Comparison of ENCODE assay signal across 9 cellular contexts in the genomic region with DNA sequence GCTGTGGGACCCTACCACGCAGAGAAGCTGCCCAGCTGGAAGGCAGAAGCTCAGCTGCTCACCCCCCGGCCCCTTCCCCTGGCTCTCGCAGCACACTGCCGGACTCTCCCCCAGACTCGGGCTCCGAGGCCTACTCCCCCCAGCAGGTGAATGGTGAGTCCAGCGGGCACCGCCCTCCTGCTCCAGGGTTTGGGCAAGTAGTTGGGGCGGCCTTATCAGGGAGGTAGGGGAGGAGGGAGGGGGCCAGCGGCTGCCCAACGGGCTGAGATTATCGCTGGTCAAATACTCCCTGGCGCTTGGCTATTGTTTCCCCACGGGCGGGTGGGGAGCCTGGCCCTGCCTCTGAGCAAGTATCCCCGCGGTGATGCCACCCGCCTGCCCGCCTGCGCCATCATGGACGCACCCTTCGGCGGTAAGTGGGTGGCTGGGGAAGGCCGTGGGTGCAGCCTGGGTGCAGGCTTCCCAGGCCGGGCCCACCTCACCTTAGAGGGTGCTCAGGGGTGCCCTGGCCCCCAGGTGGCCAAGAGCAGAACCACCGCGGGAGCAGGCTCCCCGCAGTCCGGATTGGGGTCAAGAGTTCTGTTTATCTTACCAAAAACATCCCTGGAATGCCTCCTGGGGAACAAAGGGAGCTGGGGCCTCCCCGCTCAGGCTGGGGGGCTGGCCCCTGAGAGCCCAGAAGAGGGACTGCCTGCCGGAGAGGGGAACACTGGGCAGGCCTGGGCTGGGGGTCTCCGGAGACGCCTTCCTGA. TPM values are rescaled to one million over a fixed set of nuclear protein-coding genes. Genes with fewer than 3 reads are reported as not detected.
DNase-seq lines count a peak whose midpoint lies in the region; ATAC-seq and TF ChIP-seq lines count a peak whose summit lies in the region.
"Had no signal": no experiment of that assay in that cellular context is flagged by ENCODE, and none has a peak within 500 bp of the region (broad histone marks: within the 10 kb centered on the region; RNA-seq: fewer than 3 reads in every experiment).

No MANE protein-coding gene starts in this region.

- H2AK5ac ChIP-seq in mesenchymal stem cell (ENCODE audit: low read length, severe bottlenecking) = peak overlapping the region; percentile 95

- peaks cover 79% of the 10 kb centered on the region for H3K4me1 ChIP-seq in mesenchymal stem cell (ENCODE audit: control insufficient read depth, insufficient read depth, low read depth, low read length)
- peaks cover 5% of the 10 kb centered on the region for H3K4me1 ChIP-seq in CD8-positive, alpha-beta memory T cell (ENCODE audit: insufficient read depth, low read length)

- H2AFZ ChIP-seq in mesenchymal stem cell (ENCODE audit: low read depth, low read length) = no peak overlapping the region

- H3K4me3 Mint-ChIP-seq in WTC11 = no peak overlapping the region
- H3K4me3 Mint-ChIP-seq in activated naive CD4-positive, alpha-beta T cell treated with anti-CD3 and anti-CD28 coated beads, Interleukin-2, amount 10 ng/mL, durations not matched to agents 7 days and 5 days = no peak overlapping the region
- H3K4me3 Mint-ChIP-seq in CD8-positive, alpha-beta memory T cell = no peak overlapping the region

- H2BK120ac ChIP-seq in mesenchymal stem cell (ENCODE audit: low read depth, low read length) = no peak overlapping the region

- peak overlapping the region in 1 of 2 experiments; percentile 49 for H2BK12ac ChIP-seq in mesenchymal stem cell (ENCODE audit: low read length in 2 of 2)

- peak overlapping the region in 1 of 2 experiments; percentile 29 for H3K23ac ChIP-seq in mesenchymal stem cell (ENCODE audit: low read length in 2 of 2)

- peak overlapping the region; percentile 44 for H4K91ac ChIP-seq in mesenchymal stem cell (ENCODE audit: low read length)

- peak overlapping the region in 1 of 2 experiments; percentile 16 for H3K4me3 ChIP-seq in mesenchymal stem cell (ENCODE audit: insufficient read depth in 1 of 2, low read depth in 1 of 2, low read length in 2 of 2)
- H3K4me3 ChIP-seq in CD8-positive, alpha-beta memory T cell (ENCODE audit: low read length) = no peak overlapping the region

- CTCF ChIA-PET in WTC11 (lab: Charles Lee) = interaction anchor here (0.7 to 6.3 kb wide), 4 partner anchors 16 to 41 kb away, joined by 3 to 42 read pairs (median 4); a partner anchor contains a TSS
- CTCF ChIA-PET in activated naive CD4-positive, alpha-beta T cell treated with anti-CD3 and anti-CD28 coated beads, Interleukin-2, amount 10 ng/mL, durations not matched to agents 7 days and 5 days (lab: Charles Lee) = no interaction called here
- CTCF ChIA-PET in CD8-positive, alpha-beta memory T cell (lab: Charles Lee) = no interaction called here

- peak overlapping the region; percentile 66 for H3K4me2 ChIP-seq in mesenchymal stem cell (ENCODE audit: low read length, poor library complexity, severe bottlenecking)

- peaks cover 12% of the 10 kb centered on the region for H3K4me1 Mint-ChIP-seq in WTC11
- peaks cover 22% of the 10 kb centered on the region for H3K4me1 Mint-ChIP-seq in activated naive CD4-positive, alpha-beta T cell treated with anti-CD3 and anti-CD28 coated beads, Interleukin-2, amount 10 ng/mL, durations not matched to agents 7 days and 5 days
- H3K4me1 Mint-ChIP-seq in CD8-positive, alpha-beta memory T cell = peaks cover 0 to 1% (median 0%) of the 10 kb centered on the region in 3 donors

- peak overlapping the region; percentile 25 for H3K27ac ChIP-seq in mesenchymal stem cell (ENCODE audit: low read length, poor library complexity, severe bottlenecking)
- no peak overlapping the region for H3K27ac ChIP-seq in CD8-positive, alpha-beta memory T cell (ENCODE audit: low read depth, low read length)

- peaks cover 0 to 18% of the 10 kb centered on the region in 2 experiments for H3K27me3 ChIP-seq in mesenchymal stem cell (ENCODE audit: control insufficient read depth in 1 of 2, insufficient read depth in 1 of 2, low read length in 2 of 2)
- no peaks in the 10 kb centered on the region for H3K27me3 ChIP-seq in CD8-positive, alpha-beta memory T cell (ENCODE audit: insufficient read depth, low read length, poor library complexity, severe bottlenecking)

- POLR2A ChIA-PET in WTC11 (lab: Charles Lee) = no interaction called here
- POLR2A ChIA-PET in CD8-positive, alpha-beta memory T cell (lab: Charles Lee) = no interaction called here

- no peaks in the 10 kb centered on the region for H3K9me3 Mint-ChIP-seq in WTC11
- H3K9me3 Mint-ChIP-seq in activated naive CD4-positive, alpha-beta T cell treated with anti-CD3 and anti-CD28 coated beads, Interleukin-2, amount 10 ng/mL, durations not matched to agents 7 days and 5 days = no peaks in the 10 kb centered on the region
- no peaks in the 10 kb centered on the region for H3K9me3 Mint-ChIP-seq in CD8-positive, alpha-beta memory T cell
- H3K9me3 Mint-ChIP-seq: activated T-helper 2 cell treated with anti-CD3 and anti-CD28 coated beads, Interferon-gamma antibody, Interleukin-2, Interleukin-4, amounts not matched to agents 10 μg/mL and 5 μg/mL and 100 μg/mL, durations not matched to agents 14 hours and 24 hours and 36 hours had no signal

- peak; percentile 55 for DNase-seq in EH (ENCODE audit: low read depth)
- DNase-seq in WTC11 (ENCODE audit: low spot score) = peak; percentile 44
- DNase-seq in mesenchymal stem cell = peak; percentile 29
- DNase-seq in activated naive CD4-positive, alpha-beta T cell treated with anti-CD3 and anti-CD28 coated beads, Interleukin-2, amount 10 ng/mL, durations not matched to agents 7 days and 5 days = no peak
- DNase-seq in CD8-positive, alpha-beta memory T cell = no peak
- DNase-seq in stimulated activated CD4-positive, alpha-beta T cell treated with anti-CD3 and anti-CD28 coated beads, Interleukin-4, amount 100 ng/mL, for 1 hour = no peak
- DNase-seq: activated CD4-positive, CD25-positive, alpha-beta regulatory T cell; NCI-H1436 treated with DMSO at 0.1 percent for 48 hours had no signal

- no peaks in the 10 kb centered on the region for H3K27me3 Mint-ChIP-seq in WTC11 (ENCODE audit: low read depth)
- H3K27me3 Mint-ChIP-seq in activated naive CD4-positive, alpha-beta T cell treated with anti-CD3 and anti-CD28 coated beads, Interleukin-2, amount 10 ng/mL, durations not matched to agents 7 days and 5 days = no peaks in the 10 kb centered on the region
- no peaks in the 10 kb centered on the region for H3K27me3 Mint-ChIP-seq in CD8-positive, alpha-beta memory T cell

- peak overlapping the region; percentile 67 for H2BK5ac ChIP-seq in mesenchymal stem cell (ENCODE audit: low read depth, low read length, poor library complexity, severe bottlenecking)

- H3K36me3 ChIP-seq in mesenchymal stem cell (ENCODE audit: control insufficient read depth in 1 of 2, insufficient read depth in 2 of 2, low read depth in 1 of 2, low read length in 2 of 2) = peaks cover 0 to 32% of the 10 kb centered on the region in 2 experiments
- H3K36me3 ChIP-seq in CD8-positive, alpha-beta memory T cell (ENCODE audit: insufficient read depth, low read length) = no peaks in the 10 kb centered on the region

- H3K4ac ChIP-seq in mesenchymal stem cell (ENCODE audit: low read depth in 1 of 2, low read length in 2 of 2) = peak overlapping the region; percentile 32 to 83

- no peak overlapping the region for H3K14ac ChIP-seq in mesenchymal stem cell (ENCODE audit: low read length in 2 of 2)

- H2BK15ac ChIP-seq in mesenchymal stem cell (ENCODE audit: low read depth, poor library complexity, severe bottlenecking) = peak overlapping the region; percentile 9

- H3K36me3 Mint-ChIP-seq in WTC11 = no peaks in the 10 kb centered on the region
- no peaks in the 10 kb centered on the region for H3K36me3 Mint-ChIP-seq in activated naive CD4-positive, alpha-beta T cell treated with anti-CD3 and anti-CD28 coated beads, Interleukin-2, amount 10 ng/mL, durations not matched to agents 7 days and 5 days
- no peaks in the 10 kb centered on the region for H3K36me3 Mint-ChIP-seq in CD8-positive, alpha-beta memory T cell

- peaks cover 15% of the 10 kb centered on the region for H3K79me1 ChIP-seq in mesenchymal stem cell (replicated peaks; ENCODE audit: low read length, poor library complexity, severe bottlenecking)

- TF ChIP-seq CTCF in WTC11 (IDR thresholded peaks at IDR 0.05) = 0 out of 2 replicates have a peak, but pooled peaks have one; percentile 16

- peak overlapping the region; percentile 74 for H4K8ac ChIP-seq in mesenchymal stem cell (ENCODE audit: low read length)

- peak; percentile 29 for ATAC-seq in WTC11

- no peak overlapping the region for H3K27ac Mint-ChIP-seq in WTC11
- H3K27ac Mint-ChIP-seq in activated naive CD4-positive, alpha-beta T cell treated with anti-CD3 and anti-CD28 coated beads, Interleukin-2, amount 10 ng/mL, durations not matched to agents 7 days and 5 days = no peak overlapping the region
- no peak overlapping the region for H3K27ac Mint-ChIP-seq in CD8-positive, alpha-beta memory T cell
- H3K27ac Mint-ChIP-seq: activated T-helper 2 cell treated with anti-CD3 and anti-CD28 coated beads, Interferon-gamma antibody, Interleukin-2, Interleukin-4, amounts not matched to agents 10 μg/mL and 5 μg/mL and 100 μg/mL, durations not matched to agents 14 hours and 24 hours and 36 hours had no signal

- H3K9me3 ChIP-seq in mesenchymal stem cell (ENCODE audit: control insufficient read depth, low read length) = no peaks in the 10 kb centered on the region
- H3K9me3 ChIP-seq in CD8-positive, alpha-beta memory T cell (ENCODE audit: low read length) = no peaks in the 10 kb centered on the region

- 77% methylated on average over 30 of the region's 33 CpGs for WGBS in mesenchymal stem cell

- no peak overlapping the region for H3K9ac ChIP-seq in mesenchymal stem cell (ENCODE audit: low read length)

- H3K18ac ChIP-seq in mesenchymal stem cell (ENCODE audit: low read depth in 1 of 2, low read length in 2 of 2) = peak overlapping the region; percentile 58 to 64

RNA-seq across cellular contexts. Expression of a gene that starts 16.9 kb away (rescaled TPM):
- total RNA-seq in WTC11 (2021) = 4.9 to 5.9 TPM (median 5.2 TPM) in 3 replicates
- 21.9 TPM for polyA plus RNA-seq in mesenchymal stem cell (2013, experiment 1 of 2)
- polyA plus RNA-seq in mesenchymal stem cell (2013, experiment 2 of 2) = 19.4 TPM
- under 1 TPM; 0.70 to 0.93 TPM for total RNA-seq in CD8-positive, alpha-beta memory T cell
- polyA plus RNA-seq in CD8-positive, alpha-beta memory T cell = 0.63 TPM

RNA-seq across cellular contexts. Expression of a gene that starts 23.1 kb away (rescaled TPM):
- 175 to 192 TPM (median 190 TPM) in 3 replicates for total RNA-seq in WTC11 (2021)
- polyA plus RNA-seq in mesenchymal stem cell (2013, experiment 1 of 2) = 175 TPM
- 180 TPM for polyA plus RNA-seq in mesenchymal stem cell (2013, experiment 2 of 2)
- total RNA-seq in CD8-positive, alpha-beta memory T cell = 100 to 1,000 TPM; 148 to 152 TPM
- polyA plus RNA-seq in CD8-positive, alpha-beta memory T cell = 258 TPM

RNA-seq across cellular contexts. Expression of a gene that starts 23.4 kb away (rescaled TPM):
- total RNA-seq in WTC11 (2021) = 72.3 to 96.3 TPM (median 73.2 TPM) in 3 replicates
- 10.6 TPM for polyA plus RNA-seq in mesenchymal stem cell (2013, experiment 1 of 2)
- polyA plus RNA-seq in mesenchymal stem cell (2013, experiment 2 of 2) = 10.7 TPM
- total RNA-seq in CD8-positive, alpha-beta memory T cell = 100 to 1,000 TPM; 112 to 121 TPM
- 15.4 TPM for polyA plus RNA-seq in CD8-positive, alpha-beta memory T cell

RNA-seq across cellular contexts. Expression of a gene that starts 47.5 kb away (rescaled TPM):
- total RNA-seq in WTC11 (2021) = 105 to 108 TPM (median 105 TPM) in 3 replicates
- polyA plus RNA-seq in mesenchymal stem cell (2013, experiment 1 of 2) = 262 TPM
- polyA plus RNA-seq in mesenchymal stem cell (2013, experiment 2 of 2) = 260 TPM
- 1 to 10 TPM; 6.3 TPM for total RNA-seq in CD8-positive, alpha-beta memory T cell
- 1.4 TPM for polyA plus RNA-seq in CD8-positive, alpha-beta memory T cell

RNA-seq across cellular contexts. Expression of a gene that starts 58.8 kb away (rescaled TPM):
- 416 to 423 TPM (median 422 TPM) in 3 replicates for total RNA-seq in WTC11 (2021)
- 1,185 TPM for polyA plus RNA-seq in mesenchymal stem cell (2013, experiment 1 of 2)
- 1,187 TPM for polyA plus RNA-seq in mesenchymal stem cell (2013, experiment 2 of 2)
- 1 to 10 TPM; 7.2 to 10.0 TPM for total RNA-seq in CD8-positive, alpha-beta memory T cell
- 0.98 TPM for polyA plus RNA-seq in CD8-positive, alpha-beta memory T cell

Comparison
In these comparisons a context has a peak if more than half of its experiments do, and no peak if none do; other contexts are left out.
1. DNase-seq: peak in EH (single experiment), WTC11 (single experiment) and mesenchymal stem cell (single experiment); none in activated naive CD4-positive, alpha-beta T cell treated with anti-CD3 and anti-CD28 coated beads, Interleukin-2, amount 10 ng/mL, durations not matched to agents 7 days and 5 days (single experiment), CD8-positive, alpha-beta memory T cell (0 of 5) and stimulated activated CD4-positive, alpha-beta T cell treated with anti-CD3 and anti-CD28 coated beads, Interleukin-4, amount 100 ng/mL, for 1 hour (single experiment).